12 cellular contexts compared by ENCODE assay signal in the genomic region with DNA sequence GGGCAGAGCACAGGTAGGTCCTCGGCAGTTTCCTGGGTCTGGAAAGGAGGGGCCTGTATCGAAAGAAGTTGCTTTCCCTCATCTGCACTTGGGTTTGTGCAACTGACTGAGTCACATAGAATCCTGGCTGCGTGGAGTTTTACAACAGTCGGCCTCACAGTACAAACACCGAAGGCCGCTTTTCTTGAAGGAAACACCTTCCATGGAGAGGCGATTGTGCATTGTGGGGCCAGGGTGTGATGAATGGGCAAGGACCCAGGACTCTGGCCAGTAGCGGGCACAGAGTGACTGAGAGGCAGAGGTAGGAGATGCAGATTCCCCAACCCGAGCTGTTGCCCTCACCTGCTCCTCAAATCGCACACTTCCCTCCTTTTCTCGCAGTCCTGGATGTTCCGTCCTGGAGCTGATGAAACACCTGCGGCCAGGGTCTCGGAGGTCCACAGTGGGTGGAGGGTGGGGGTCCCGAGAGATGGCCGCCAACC. TPM values are rescaled to one million over a fixed set of nuclear protein-coding genes. Genes with fewer than 3 reads are reported as not detected.
DNase-seq lines count a peak whose midpoint lies in the region; ATAC-seq and TF ChIP-seq lines count a peak whose summit lies in the region.
"Had no signal": no experiment of that assay in that cellular context is flagged by ENCODE, and none has a peak within 500 bp of the region (broad histone marks: within the 10 kb centered on the region; RNA-seq: fewer than 3 reads in every experiment).

No MANE protein-coding gene starts in this region.

- H3K4me2 ChIP-seq in mesenchymal stem cell (ENCODE audit: low read length, poor library complexity, severe bottlenecking), result no peak overlapping the region

- H3K4me3 ChIP-seq in heart right ventricle (peak overlapping the region in 4 of 10 donors; percentile 3 to 26 (median 22)), adrenal gland (peak overlapping the region in 1 of 4 donors; percentile 13), mesenchymal stem cell (ENCODE audit: insufficient read depth in 1 of 2, low read depth in 1 of 2, low read length in 2 of 2) (peak overlapping the region in 1 of 2 experiments; percentile 54), uterus (no peak overlapping the region)
- H3K4me3 ChIP-seq: SJSA1 had no signal

- H4K91ac ChIP-seq in mesenchymal stem cell (ENCODE audit: low read length), result no peak overlapping the region

- DNase-seq in heart right ventricle (no peak), left cardiac atrium (no peak), adrenal gland (peak; percentile 34 to 74 (median 70)), mesenchymal stem cell (no peak), uterus (peak in 1 of 2 donors; percentile 30), amygdala (lab: John Stamatoyannopoulos, UW) (no peak)
- DNase-seq in activated CD4-positive, alpha-beta T cell treated with anti-CD3 and anti-CD28 coated beads, Interleukin-2, amount 50 U/mL, for 48 hours, result no peak
- DNase-seq: DND-41, WERI-Rb-1 had no signal

- peak overlapping the region; percentile 33 for H3K9ac ChIP-seq in mesenchymal stem cell (ENCODE audit: low read length)

- H2BK120ac ChIP-seq in mesenchymal stem cell (ENCODE audit: low read depth, low read length), result no peak overlapping the region

- H3K27me3 ChIP-seq in heart right ventricle (peaks cover 0 to 5% (median 0%) of the 10 kb centered on the region in 7 donors), adrenal gland (no peaks in the 10 kb centered on the region), mesenchymal stem cell (ENCODE audit: control insufficient read depth in 1 of 2, insufficient read depth in 1 of 2, low read length in 2 of 2) (peaks cover 7 to 19% of the 10 kb centered on the region in 2 experiments), uterus (no peaks in the 10 kb centered on the region)

- no peak overlapping the region for H3K23ac ChIP-seq in mesenchymal stem cell (ENCODE audit: low read length in 2 of 2)

- H2BK5ac ChIP-seq in mesenchymal stem cell (ENCODE audit: low read depth, low read length, poor library complexity, severe bottlenecking), result no peak overlapping the region

- ATAC-seq in heart right ventricle, result peak in 1 of 8 donors; percentile 2
- no peak for ATAC-seq in left cardiac atrium
- ATAC-seq in HG02610 (IDR thresholded peaks at IDR 0.05; ENCODE audit: unreplicated experiment), result no peak
- ATAC-seq: HCT116 had no signal

- H2BK12ac ChIP-seq in mesenchymal stem cell (ENCODE audit: low read length in 2 of 2), result no peak overlapping the region

- intact Hi-C loops in heart right ventricle (cut with DNase I) (loop anchor here in 1 of 10 donors (10.0 kb wide), 1 partner anchor 166 kb away; no protein-coding TSS in a partner anchor), left cardiac atrium (cut with DNase I) (no loop called here), adrenal gland (cut with DNase I) (loop anchor here in 1 of 2 donors (10.0 kb wide), 1 partner anchor 396 kb away; no protein-coding TSS in a partner anchor), uterus (cut with DNase I; ENCODE audit: low total_unique reads) (no loop called here)

- H3K27ac ChIP-seq in heart right ventricle (peak overlapping the region; percentile 13 to 98 (median 84)), adrenal gland (peak overlapping the region; percentile 66 to 95 (median 84)), mesenchymal stem cell (ENCODE audit: low read length, poor library complexity, severe bottlenecking) (no peak overlapping the region), uterus (peak overlapping the region; percentile 64 to 74)
- H3K27ac ChIP-seq: SJSA1, WERI-Rb-1 had no signal

- TF ChIP-seq POLR2A in adrenal gland (IDR thresholded peaks at IDR 0.05) (peak; percentile 29 to 42), uterus (IDR thresholded peaks at IDR 0.05) (no peak)

- no peak overlapping the region for H3K18ac ChIP-seq in mesenchymal stem cell (ENCODE audit: low read depth in 1 of 2, low read length in 2 of 2)

- H2AFZ ChIP-seq in mesenchymal stem cell (ENCODE audit: low read depth, low read length), result no peak overlapping the region

- H3K9me3 ChIP-seq in heart right ventricle (no peaks in the 10 kb centered on the region), adrenal gland (replicated peaks in 1 of 3) (no peaks in the 10 kb centered on the region), mesenchymal stem cell (ENCODE audit: control insufficient read depth, low read length) (no peaks in the 10 kb centered on the region), uterus (no peaks in the 10 kb centered on the region)
- H3K9me3 ChIP-seq: SJSA1 had no signal

- WGBS in heart right ventricle, 2 donors, result 75 to 80% methylated on average over 16 of the region's 16 CpGs
- WGBS in adrenal gland, 4 donors, result 61 to 74% (median 64%) methylated on average over 13 to 16 of the region's 16 CpGs
- 95% methylated on average over 15 of the region's 16 CpGs for WGBS in mesenchymal stem cell

- H3K4ac ChIP-seq in mesenchymal stem cell (ENCODE audit: low read depth in 1 of 2, low read length in 2 of 2), result no peak overlapping the region

- TF ChIP-seq CTCF in heart right ventricle (IDR thresholded peaks at IDR 0.05), result no peak
- no peak for TF ChIP-seq CTCF in adrenal gland (IDR thresholded peaks at IDR 0.05)
- no peak for TF ChIP-seq CTCF in uterus (IDR thresholded peaks at IDR 0.05)

- no peak overlapping the region for H2BK15ac ChIP-seq in mesenchymal stem cell (ENCODE audit: low read depth, poor library complexity, severe bottlenecking)

- H3K79me1 ChIP-seq in mesenchymal stem cell (replicated peaks; ENCODE audit: low read length, poor library complexity, severe bottlenecking), result peaks cover 38% of the 10 kb centered on the region

- no peak overlapping the region for H4K8ac ChIP-seq in mesenchymal stem cell (ENCODE audit: low read length)

- no peak overlapping the region for H3K14ac ChIP-seq in mesenchymal stem cell (ENCODE audit: low read length in 2 of 2)

- H2AK5ac ChIP-seq in mesenchymal stem cell (ENCODE audit: low read length, severe bottlenecking), result no peak overlapping the region

- H3K4me1 ChIP-seq in heart right ventricle (peaks cover 12 to 99% (median 82%) of the 10 kb centered on the region in 9 donors), adrenal gland (replicated peaks in 1 of 2) (peaks cover 60 to 62% of the 10 kb centered on the region in 2 donors), mesenchymal stem cell (ENCODE audit: control insufficient read depth, insufficient read depth, low read depth, low read length) (peaks cover 9% of the 10 kb centered on the region), uterus (peaks cover 24 to 27% of the 10 kb centered on the region in 2 donors)
- H3K4me1 ChIP-seq: SJSA1 had no signal

- H3K36me3 ChIP-seq in heart right ventricle, result peaks cover 0 to 97% (median 48%) of the 10 kb centered on the region in 9 donors
- H3K36me3 ChIP-seq in adrenal gland (replicated peaks in 1 of 2), result peaks cover 0 to 87% of the 10 kb centered on the region in 2 donors
- H3K36me3 ChIP-seq in mesenchymal stem cell (ENCODE audit: control insufficient read depth in 1 of 2, insufficient read depth in 2 of 2, low read depth in 1 of 2, low read length in 2 of 2), result peaks cover 78 to 79% of the 10 kb centered on the region in 2 experiments
- no peaks in the 10 kb centered on the region for H3K36me3 ChIP-seq in uterus
- H3K36me3 ChIP-seq: SJSA1, WERI-Rb-1 had no signal

RNA-seq across cellular contexts. Expression of a gene that starts 7.7 kb away (rescaled TPM):
- total RNA-seq in heart right ventricle, result 100 to 1,000 TPM; 176 to 515 (median 381) TPM
- polyA plus RNA-seq in heart right ventricle, result 10 to 100 TPM; 27.5 to 28.4 TPM
- total RNA-seq in left cardiac atrium, result 100 to 1,000 TPM; 170 to 202 TPM
- total RNA-seq in adrenal gland, result 100 to 1,000 TPM; 213 to 428 (median 259) TPM
- 10 to 100 TPM; 28.4 to 53.9 (median 47.4) TPM for polyA plus RNA-seq in adrenal gland
- polyA plus RNA-seq in mesenchymal stem cell (2013, experiment 1 of 2), result 42.1 TPM
- polyA plus RNA-seq in mesenchymal stem cell (2013, experiment 2 of 2), result 38.2 TPM
- total RNA-seq in uterus, result 100 to 1,000 TPM in 2 of 4 donors, 10 to 100 TPM in 2; 49.4 to 210 (median 100) TPM

RNA-seq across cellular contexts. Expression of a gene that starts 39.8 kb away (rescaled TPM):
- total RNA-seq in heart right ventricle, result 10 to 100 TPM; 10.9 to 15.5 (median 13.7) TPM
- 1 to 10 TPM; 3.7 to 5.4 TPM for polyA plus RNA-seq in heart right ventricle
- total RNA-seq in left cardiac atrium, result 10 to 100 TPM in 1 of 2 donors, 1 to 10 TPM in 1; 9.7 to 14.0 TPM
- 10 to 100 TPM in 5 of 8 donors, 1 to 10 TPM in 3; 2.5 to 20.5 (median 11.9) TPM for total RNA-seq in adrenal gland
- 10 to 100 TPM in 1 of 3 donors, 1 to 10 TPM in 2; 2.5 to 28.2 (median 5.1) TPM for polyA plus RNA-seq in adrenal gland
- polyA plus RNA-seq in mesenchymal stem cell (2013, experiment 1 of 2), result 24.2 TPM
- 25.9 TPM for polyA plus RNA-seq in mesenchymal stem cell (2013, experiment 2 of 2)
- total RNA-seq in uterus, result 10 to 100 TPM in 1 of 4 donors, 1 to 10 TPM in 2, under 1 TPM in 1; 0.26 to 10.6 (median 2.3) TPM

Comparison
In these comparisons a context has a peak if more than half of its experiments do, and no peak if none do; other contexts are left out.
1. DNase-seq: peak in adrenal gland (7 of 7); none in heart right ventricle (0 of 2), left cardiac atrium (single experiment), mesenchymal stem cell (single experiment), amygdala (0 of 56) and activated CD4-positive, alpha-beta T cell treated with anti-CD3 and anti-CD28 coated beads, Interleukin-2, amount 50 U/mL, for 48 hours (0 of 2).
2. POLR2A ChIP-seq: peak in adrenal gland (2 of 2); none in uterus (0 of 2).